ENCODE assay signal across 1 cellular context in genomic region chr19:45467456-45468158, GRCh38.
A peak's percentile ranks its signal among the peaks of the same experiment; 100 is the strongest.
TF ChIP-seq lines count a peak whose summit lies in the region.

Gene FOSB (plus strand): TSS chr19:45467996. CDS start chr19:45468587, 591 bp downstream.

TF ChIP-seq in K562, 482 proteins besides CTCF, POLR2A, EP300 and RAD21 (continued from another document and continues in another):
- peak; percentile 40; the same call in 1 of the 2 replicates for TF ChIP-seq REST (CRISPR knock-in tag; IDR thresholded peaks at IDR 0.05; ENCODE audit: low read depth)
- peak; percentile 76 for TF ChIP-seq ZFP36 (IDR thresholded peaks at IDR 0.05; ENCODE audit: low read depth, low read length, partially characterized antibody)
- 0 out of 2 replicates have a peak, but pooled peaks have one; percentile 11 for TF ChIP-seq ZNF395 (CRISPR knock-in tag; IDR thresholded peaks at IDR 0.05)
- TF ChIP-seq ZNF609 (CRISPR knock-in tag; IDR thresholded peaks at IDR 0.05; ENCODE audit: borderline replicate concordance), result no peak
- peak; percentile 94 for TF ChIP-seq CREB1 (IDR thresholded peaks at IDR 0.05)
- peak; percentile 93 for TF ChIP-seq CREB1 (CRISPR knock-in tag; IDR thresholded peaks at IDR 0.05)
- TF ChIP-seq HBP1 (CRISPR knock-in tag; IDR thresholded peaks at IDR 0.05), result 0 out of 2 replicates have a peak, but pooled peaks have one; percentile 31
- no peak for TF ChIP-seq ZNF644 (tag; IDR thresholded peaks at IDR 0.05; ENCODE audit: low read depth)
- TF ChIP-seq NFRKB (IDR thresholded peaks at IDR 0.05; ENCODE audit: low read depth), result no peak
- no peak for TF ChIP-seq NR2C2 (CRISPR knock-in tag; IDR thresholded peaks at IDR 0.05)
- TF ChIP-seq NR2C2 (tag; IDR thresholded peaks at IDR 0.05), result no peak
- no peak for TF ChIP-seq SMARCA4 (IDR thresholded peaks at IDR 0.05)
- TF ChIP-seq CREB3 (tag; conservative IDR thresholded peaks at IDR 0.05; ENCODE audit: low read depth), result no peak
- TF ChIP-seq MYNN (IDR thresholded peaks at IDR 0.05), result no peak
- TF ChIP-seq MYNN (CRISPR knock-in tag; IDR thresholded peaks at IDR 0.05), result no peak
- TF ChIP-seq FOXP4 (CRISPR knock-in tag; IDR thresholded peaks at IDR 0.05; ENCODE audit: borderline replicate concordance), result no peak
- no peak for TF ChIP-seq ZNF830 (CRISPR knock-in tag; IDR thresholded peaks at IDR 0.05)
- peak; percentile 86 for TF ChIP-seq POLR2G (IDR thresholded peaks at IDR 0.05; ENCODE audit: low read depth, low read length)
- no peak for TF ChIP-seq ZC3H11A (IDR thresholded peaks at IDR 0.05; ENCODE audit: low read depth, low read length)
- no peak for TF ChIP-seq RHOXF2B (CRISPR knock-in tag; conservative IDR thresholded peaks at IDR 0.05)
- no peak for TF ChIP-seq ZNF431 (CRISPR knock-in tag; IDR thresholded peaks at IDR 0.05)
- TF ChIP-seq ZNF184 (CRISPR knock-in tag; IDR thresholded peaks at IDR 0.05), result no peak
- TF ChIP-seq ZNF197 (CRISPR knock-in tag; IDR thresholded peaks at IDR 0.05; ENCODE audit: low read depth), result no peak
- TF ChIP-seq MAFG (tag; conservative IDR thresholded peaks at IDR 0.05), result no peak
- TF ChIP-seq CEBPZ (IDR thresholded peaks at IDR 0.05; ENCODE audit: borderline replicate concordance, low read depth, low read length), result no peak
- no peak for TF ChIP-seq SMARCE1 (IDR thresholded peaks at IDR 0.05)
- no peak for TF ChIP-seq MBD2 (IDR thresholded peaks at IDR 0.05; ENCODE audit: borderline replicate concordance, low read depth)
- TF ChIP-seq NFE2L1 (tag; IDR thresholded peaks at IDR 0.05; ENCODE audit: borderline replicate concordance, low read depth), result no peak
- TF ChIP-seq XRCC3 (IDR thresholded peaks at IDR 0.05), result no peak
- TF ChIP-seq TCF3 (CRISPR knock-in tag; IDR thresholded peaks at IDR 0.05), result no peak
- TF ChIP-seq GATAD2A (IDR thresholded peaks at IDR 0.05), result no peak; the same call in 1 of the 2 replicates
- TF ChIP-seq ZNF408 (CRISPR knock-in tag; IDR thresholded peaks at IDR 0.05; ENCODE audit: low read depth), result no peak
- no peak for TF ChIP-seq RBBP5 (IDR thresholded peaks at IDR 0.05; ENCODE audit: borderline replicate concordance, insufficient read depth, low read length, poor library complexity, severe bottlenecking)
- no peak for TF ChIP-seq WHSC1 (IDR thresholded peaks at IDR 0.05; ENCODE audit: low read length)
- TF ChIP-seq CHD4 (IDR thresholded peaks at IDR 0.05; ENCODE audit: insufficient read depth, insufficient replicate concordance, low read depth, low read length, poor library complexity, severe bottlenecking), result peak; percentile 58
- peak in 1 of 2 experiments; percentile 25 for TF ChIP-seq E2F6 (IDR thresholded peaks at IDR 0.05; ENCODE audit: borderline replicate concordance in 1 of 2, extremely low read depth in 1 of 2, insufficient read depth in 1 of 2, insufficient read length in 1 of 2, low read depth in 1 of 2, low read length in 1 of 2, poor library complexity in 1 of 2, severe bottlenecking in 1 of 2)
- TF ChIP-seq USF1 (CRISPR knock-in tag; IDR thresholded peaks at IDR 0.05), result no peak
- no peak for TF ChIP-seq POU5F1 (IDR thresholded peaks at IDR 0.05; ENCODE audit: borderline replicate concordance, low read depth, low read length, partially characterized antibody)
- no peak for TF ChIP-seq PRMT5 (CRISPR knock-in tag; IDR thresholded peaks at IDR 0.05)
